Comparison of ENCODE assay signal across 10 cellular contexts in genomic region chr11:8684600-8685290, GRCh38. TPM values are rescaled to one million over a fixed set of nuclear protein-coding genes. Genes with fewer than 3 reads are reported as not detected.
DNase-seq lines count a peak whose midpoint lies in the region; TF ChIP-seq lines count a peak whose summit lies in the region.
"Had no signal": no experiment of that assay in that cellular context is flagged by ENCODE, and none has a peak within 500 bp of the region (broad histone marks: within the 10 kb centered on the region; RNA-seq: fewer than 3 reads in every experiment).

No MANE protein-coding gene starts in this region.

- H3K27ac ChIP-seq in RWPE1: peak overlapping the region; percentile 54; the same call in 1 of the 2 replicates
- H3K27ac ChIP-seq in Peyer's patch: peak overlapping the region in 2 of 4 donors; percentile 86 to 95
- H3K27ac ChIP-seq in vagina: no peak overlapping the region

- H3K4me1 Mint-ChIP-seq in endothelial cell (ENCODE audit: unreplicated experiment) (peaks cover 60% of the 10 kb centered on the region), progenitor cell of endocrine pancreas (ENCODE audit: low read depth) (peaks cover 36% of the 10 kb centered on the region)

- H3K27me3 ChIP-seq in Peyer's patch (no peaks in the 10 kb centered on the region), vagina (no peaks in the 10 kb centered on the region)

- intact Hi-C loops in vagina (cut with DNase I): loop anchor here (5.0 to 10.0 kb wide), 2 partner anchors 128 to 280 kb away; partner anchors contain the start of gene TMEM9B

- no peak for TF ChIP-seq POLR2A in Peyer's patch (IDR thresholded peaks at IDR 0.05)
- no peak for TF ChIP-seq POLR2A in vagina (IDR thresholded peaks at IDR 0.05)

- H3K9me3 Mint-ChIP-seq in endothelial cell (ENCODE audit: unreplicated experiment): no peaks in the 10 kb centered on the region
- peaks cover 4% of the 10 kb centered on the region for H3K9me3 Mint-ChIP-seq in progenitor cell of endocrine pancreas (ENCODE audit: low read depth)

- CTCF ChIA-PET in RWPE1 (lab: Yijun Ruan, JAX): no interaction called here

- DNase-seq in RWPE1 (ENCODE audit: low spot score) (no peak), endothelial cell (ENCODE audit: low spot score) (no peak), progenitor cell of endocrine pancreas (ENCODE audit: low spot score, unreplicated experiment) (no peak), Peyer's patch (no peak), NCI-H524 (lab: John Stamatoyannopoulos, UW) (no peak), vagina (ENCODE audit: extremely low spot score in 2 of 2) (no peak), GM19240 (ENCODE audit: insufficient read length, low spot score) (no peak)
- DNase-seq: caudate nucleus; stimulated activated naive CD4-positive, alpha-beta T cell had no signal

- peak overlapping the region; percentile 75 for H3K27ac Mint-ChIP-seq in endothelial cell (ENCODE audit: unreplicated experiment)
- peak overlapping the region; percentile 97 for H3K27ac Mint-ChIP-seq in progenitor cell of endocrine pancreas

- POLR2A ChIA-PET in RWPE1 (lab: Yijun Ruan, JAX; ENCODE audit: low non-redundant PET): no interaction called here

- H3K4me3 ChIP-seq in GM12875 (ENCODE audit: low read depth, low read length) (peak overlapping the region; percentile 94), Peyer's patch (peak overlapping the region in 2 of 4 donors; percentile 67 to 90), vagina (no peak overlapping the region)

- H3K9me3 ChIP-seq in Peyer's patch: no peaks in the 10 kb centered on the region
- H3K9me3 ChIP-seq in vagina: no peaks in the 10 kb centered on the region

- H3K4me1 ChIP-seq in Peyer's patch (peaks cover 0 to 36% (median 14%) of the 10 kb centered on the region in 4 donors), vagina (peaks cover 44% of the 10 kb centered on the region)

- H3K36me3 Mint-ChIP-seq in endothelial cell (ENCODE audit: low read depth, unreplicated experiment) (peaks cover 46% of the 10 kb centered on the region), progenitor cell of endocrine pancreas (ENCODE audit: insufficient read depth) (peaks cover 31% of the 10 kb centered on the region)

- peaks cover 19% of the 10 kb centered on the region for H3K27me3 Mint-ChIP-seq in endothelial cell (ENCODE audit: unreplicated experiment)
- no peaks in the 10 kb centered on the region for H3K27me3 Mint-ChIP-seq in progenitor cell of endocrine pancreas

- H3K36me3 ChIP-seq in Peyer's patch: peaks cover 0 to 23% (median 0%) of the 10 kb centered on the region in 3 donors
- peaks cover 0 to 38% of the 10 kb centered on the region in 2 donors for H3K36me3 ChIP-seq in vagina

- peak overlapping the region; percentile 97 for H3K4me3 Mint-ChIP-seq in endothelial cell (ENCODE audit: unreplicated experiment)
- H3K4me3 Mint-ChIP-seq in progenitor cell of endocrine pancreas (ENCODE audit: low read depth): peak overlapping the region; percentile 96

- TF ChIP-seq CTCF in GM12875 (IDR thresholded peaks at IDR 0.05; ENCODE audit: borderline replicate concordance, insufficient read depth, low read depth, low read length): no peak
- no peak for TF ChIP-seq CTCF in RWPE1 (conservative IDR thresholded peaks at IDR 0.05; ENCODE audit: low read depth)
- no peak for TF ChIP-seq CTCF in endothelial cell (IDR thresholded peaks at IDR 0.05; ENCODE audit: unreplicated experiment)
- no peak for TF ChIP-seq CTCF in progenitor cell of endocrine pancreas (IDR thresholded peaks at IDR 0.05; ENCODE audit: unreplicated experiment)
- no peak for TF ChIP-seq CTCF in Peyer's patch (IDR thresholded peaks at IDR 0.05)
- TF ChIP-seq CTCF in vagina (IDR thresholded peaks at IDR 0.05): no peak

RNA-seq across cellular contexts. Expression of gene RPL27A, which starts 2.2 kb away (rescaled TPM):
- 1,456 TPM for total RNA-seq in endothelial cell (ENCODE audit: unreplicated experiment)
- total RNA-seq in progenitor cell of endocrine pancreas: 731 and 748 TPM in 2 replicates
- 100 to 1,000 TPM; 476 to 923 (median 619) TPM for total RNA-seq in Peyer's patch
- 1,279 TPM for total RNA-seq in vagina

RNA-seq across cellular contexts. Expression of gene TRIM66, which starts 2.3 kb away (rescaled TPM):
- total RNA-seq in endothelial cell (ENCODE audit: unreplicated experiment) (11.4 TPM), progenitor cell of endocrine pancreas (9.2 and 9.4 TPM in 2 replicates), Peyer's patch (10 to 100 TPM; 12.1 to 34.2 (median 19.8) TPM), vagina (12.8 TPM)
